17 cellular contexts compared by ENCODE assay signal in genomic region chr11:20032127-20032526, GRCh38.
DNase-seq lines count a peak whose midpoint lies in the region; ATAC-seq, FAIRE-seq and TF ChIP-seq lines count a peak whose summit lies in the region.
"Had no signal": no experiment of that assay in that cellular context is flagged by ENCODE, and none has a peak within 500 bp of the region (broad histone marks: within the 10 kb centered on the region; RNA-seq: fewer than 3 reads in every experiment).

No MANE protein-coding gene starts in this region.

- H3K4me3 Mint-ChIP-seq in Caco-2 (ENCODE audit: unreplicated experiment) (peak overlapping the region; percentile 70), neural progenitor cell (no peak overlapping the region)
- H3K4me3 Mint-ChIP-seq: activated CD4-positive, alpha-beta T cell treated with anti-CD3 and anti-CD28 coated beads, Interleukin-2, amount 10 ng/mL, durations not matched to agents 24 days and 14 days; nephron progenitor cell had no signal

- peaks cover 53% of the 10 kb centered on the region for H4K20me1 ChIP-seq in neural progenitor cell (ENCODE audit: low read depth)

- 60 to 78% methylated on average over 5 of the region's 5 CpGs for WGBS in esophagus squamous epithelium, 2 donors

- TF ChIP-seq CTCF in Caco-2 (IDR thresholded peaks at IDR 0.05; ENCODE audit: insufficient read depth in 1 of 2, low read depth in 1 of 2, low read length in 1 of 2, severe bottlenecking in 1 of 2, unreplicated experiment in 1 of 2) (no peak), RWPE2 (IDR thresholded peaks at IDR 0.05; ENCODE audit: poor library complexity, severe bottlenecking) (no peak), esophagus squamous epithelium (IDR thresholded peaks at IDR 0.05) (no peak), neural progenitor cell (IDR thresholded peaks at IDR 0.05) (no peak)

- TF ChIP-seq POLR2A in esophagus squamous epithelium (IDR thresholded peaks at IDR 0.05) = no peak

- peaks cover 83% of the 10 kb centered on the region for H3K4me1 Mint-ChIP-seq in Caco-2 (ENCODE audit: low read depth, unreplicated experiment)
- H3K4me1 Mint-ChIP-seq in neural progenitor cell = peaks cover 76% of the 10 kb centered on the region
- H3K4me1 Mint-ChIP-seq: activated CD4-positive, alpha-beta T cell treated with anti-CD3 and anti-CD28 coated beads, Interleukin-2, amount 10 ng/mL, durations not matched to agents 24 days and 14 days had no signal

- no peaks in the 10 kb centered on the region for H3K9me3 Mint-ChIP-seq in Caco-2 (ENCODE audit: unreplicated experiment)
- H3K9me3 Mint-ChIP-seq in neural progenitor cell = no peaks in the 10 kb centered on the region
- H3K9me3 Mint-ChIP-seq: activated CD4-positive, alpha-beta T cell treated with anti-CD3 and anti-CD28 coated beads, Interleukin-2, amount 10 ng/mL, durations not matched to agents 24 days and 14 days; nephron progenitor cell had no signal

- peaks cover 16% of the 10 kb centered on the region for H3F3A ChIP-seq in neural progenitor cell (ENCODE audit: low read depth)

- H3K4me2 ChIP-seq in neural progenitor cell = peak overlapping the region; percentile 2

- H3K27me3 ChIP-seq in Caco-2 (replicated peaks; ENCODE audit: control insufficient read depth, insufficient read depth, low read length) (no peaks in the 10 kb centered on the region), RWPE2 (ENCODE audit: insufficient read depth, poor library complexity, severe bottlenecking) (no peaks in the 10 kb centered on the region), esophagus squamous epithelium (no peaks in the 10 kb centered on the region), neural progenitor cell (no peaks in the 10 kb centered on the region)
- H3K27me3 ChIP-seq: colonic mucosa had no signal

- H3K27me3 Mint-ChIP-seq in Caco-2 (ENCODE audit: insufficient read depth, unreplicated experiment) = no peaks in the 10 kb centered on the region
- peaks cover 9% of the 10 kb centered on the region for H3K27me3 Mint-ChIP-seq in neural progenitor cell (ENCODE audit: insufficient read depth, low read depth)
- H3K27me3 Mint-ChIP-seq: activated CD4-positive, alpha-beta T cell treated with anti-CD3 and anti-CD28 coated beads, Interleukin-2, amount 10 ng/mL, durations not matched to agents 24 days and 14 days had no signal

- FAIRE-seq in HTR-8/SVneo (lab: Jason Lieb, UNC) = no peak
- FAIRE-seq: G401.6, GM12891 had no signal

- no TSS peak for BruUV-seq in Caco-2 (replicated peaks; lab: Mats Ljungman, UMichigan)

- H3K9ac ChIP-seq in neural progenitor cell = no peak overlapping the region

- H3K36me3 ChIP-seq in Caco-2 (ENCODE audit: control insufficient read depth, insufficient read depth, low read length) (no peaks in the 10 kb centered on the region), RWPE2 (ENCODE audit: low read depth) (peaks cover 8% of the 10 kb centered on the region), esophagus squamous epithelium (peaks cover 0 to 17% (median 0%) of the 10 kb centered on the region in 3 donors), neural progenitor cell (no peaks in the 10 kb centered on the region)
- H3K36me3 ChIP-seq: colonic mucosa had no signal

- H3K4me3 ChIP-seq in Caco-2 (ENCODE audit: low read depth, low read length) = no peak overlapping the region
- no peak overlapping the region for H3K4me3 ChIP-seq in RWPE2 (ENCODE audit: severe bottlenecking)
- no peak overlapping the region for H3K4me3 ChIP-seq in esophagus squamous epithelium
- no peak overlapping the region for H3K4me3 ChIP-seq in neural progenitor cell
- H3K4me3 ChIP-seq: colonic mucosa had no signal

- H3K27ac Mint-ChIP-seq in Caco-2 (ENCODE audit: unreplicated experiment) (peak overlapping the region; percentile 91), neural progenitor cell (no peak overlapping the region)
- H3K27ac Mint-ChIP-seq: activated CD4-positive, alpha-beta T cell treated with anti-CD3 and anti-CD28 coated beads, Interleukin-2, amount 10 ng/mL, durations not matched to agents 24 days and 14 days; nephron progenitor cell had no signal

- CTCF ChIA-PET in Caco-2 (lab: Charles Lee) = interaction anchor here (0.7 to 1.8 kb wide), 4 partner anchors 46 to 96 kb away, joined by 3 to 13 read pairs (median 4); no protein-coding TSS in a partner anchor

- DNase-seq in Caco-2 (peak in 1 of 2 experiments; percentile 23), RWPE2 (ENCODE audit: low spot score) (no peak), esophagus squamous epithelium (lab: John Stamatoyannopoulos, UW) (no peak), neural progenitor cell (ENCODE audit: low spot score) (no peak), HTR-8/SVneo (ENCODE audit: insufficient read length, low spot score) (no peak), GDM1 (lab: John Stamatoyannopoulos, UW) (no peak), left colon (no peak)
- no peak for DNase-seq in activated T-cell treated with anti-CD3 and anti-CD28 coated beads, Interleukin-2, amount 50 U/mL, for 48 hours
- DNase-seq: activated CD4-positive, alpha-beta T cell treated with anti-CD3 and anti-CD28 coated beads, Interleukin-2, amount 10 ng/mL, durations not matched to agents 24 days and 14 days; activated naive CD4-positive, alpha-beta T cell treated with Interleukin-2 at 50 U/mL for 16 hours; aorta; colonic mucosa; NCI-H2081; nephron progenitor cell; stimulated activated CD4-positive, alpha-beta T cell treated with anti-CD3 and anti-CD28 coated beads, Interleukin-1b, Interleukin-23, amount 100 ng/mL, for 48 hours had no signal

- H3K36me3 Mint-ChIP-seq in Caco-2 (ENCODE audit: insufficient read depth, unreplicated experiment) = peaks cover 35% of the 10 kb centered on the region
- peaks cover 7% of the 10 kb centered on the region for H3K36me3 Mint-ChIP-seq in neural progenitor cell

- H3K27ac ChIP-seq in RWPE2 (ENCODE audit: poor library complexity, severe bottlenecking) = peak overlapping the region; percentile 61
- peak overlapping the region in 3 of 4 donors; percentile 31 to 51 (median 49) for H3K27ac ChIP-seq in esophagus squamous epithelium
- H3K27ac ChIP-seq in neural progenitor cell = no peak overlapping the region
- H3K27ac ChIP-seq: colonic mucosa had no signal

- intact Hi-C loops in Caco-2 (cut with micrococcal nuclease; ENCODE audit: unreplicated experiment) = no loop called here
- intact Hi-C loops in esophagus squamous epithelium (cut with DNase I) = no loop called here
- intact Hi-C loops in left colon (cut with DNase I, micrococcal nuclease) = no loop called here

- no peaks in the 10 kb centered on the region for H3K9me3 ChIP-seq in Caco-2
- no peaks in the 10 kb centered on the region for H3K9me3 ChIP-seq in RWPE2 (ENCODE audit: severe bottlenecking)
- no peaks in the 10 kb centered on the region for H3K9me3 ChIP-seq in esophagus squamous epithelium
- no peaks in the 10 kb centered on the region for H3K9me3 ChIP-seq in neural progenitor cell (ENCODE audit: low read depth)
- H3K9me3 ChIP-seq: colonic mucosa had no signal

- H2AFZ ChIP-seq in neural progenitor cell (replicated peaks) = no peak overlapping the region

- POLR2A ChIA-PET in Caco-2 (lab: Charles Lee) = no interaction called here

- H3K79me2 ChIP-seq in neural progenitor cell (ENCODE audit: low read depth) = peaks cover 59% of the 10 kb centered on the region

- H3K4me1 ChIP-seq in Caco-2 (peaks cover 94% of the 10 kb centered on the region), RWPE2 (ENCODE audit: insufficient read depth, poor library complexity, severe bottlenecking) (peaks cover 62% of the 10 kb centered on the region), esophagus squamous epithelium (peaks cover 6 to 76% (median 22%) of the 10 kb centered on the region in 3 donors), neural progenitor cell (peaks cover 44% of the 10 kb centered on the region)
- H3K4me1 ChIP-seq: colonic mucosa had no signal

- no peak for ATAC-seq in RWPE2 (ENCODE audit: low read depth)
- no peak for ATAC-seq in left colon
